ENCODE assay signal across 30 cellular contexts in the genomic region with DNA sequence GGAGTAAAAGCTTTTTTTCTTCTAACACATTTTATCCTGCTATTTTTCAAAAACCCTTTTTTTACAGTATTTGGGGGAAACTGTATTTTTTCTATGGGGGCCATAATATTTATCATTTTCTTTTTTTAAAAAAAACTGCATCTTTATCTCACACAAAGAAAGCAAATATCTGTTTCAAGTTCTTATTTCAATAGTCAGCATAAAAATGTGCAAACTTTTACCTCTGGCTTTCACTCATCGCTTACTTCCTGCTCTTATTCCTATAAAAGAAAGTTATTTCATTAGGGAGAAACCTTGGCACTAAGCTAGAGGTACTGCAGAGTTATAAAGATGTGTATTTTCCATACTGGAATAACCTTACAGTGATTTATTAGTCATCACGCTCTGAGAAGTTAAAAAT.
"Had no signal": no experiment of that assay in that cellular context is flagged by ENCODE, and none has a peak within 500 bp of the region (broad histone marks: within the 10 kb centered on the region; RNA-seq: fewer than 3 reads in every experiment).

No MANE protein-coding gene starts in this region.

- FAIRE-seq: frontal cortex had no signal

- H3K4me1 ChIP-seq: ascending aorta, breast epithelium, colonic mucosa had no signal

- H3K36me3 ChIP-seq: ascending aorta, breast epithelium, cardiac muscle cell, colonic mucosa, WERI-Rb-1 had no signal

- DNase-seq: activated B cell treated with CpG ODN at 0.5 μM for 24 hours; activated CD4-positive, alpha-beta memory T cell treated with anti-CD3 and anti-CD28 coated beads for 36 hours; activated CD4-positive, alpha-beta T cell treated with anti-CD3 and anti-CD28 coated beads for 48 hours; activated CD8-positive, alpha-beta memory T cell treated with anti-CD3 and anti-CD28 coated beads, Interleukin-2, amount 50 U/mL, for 48 hours; activated CD8-positive, alpha-beta T cell treated with anti-CD3 and anti-CD28 coated beads, Interleukin-2, amount 10 ng/mL, durations not matched to agents 7 days and 5 days; activated gamma-delta T cell; activated naive CD4-positive, alpha-beta T cell; activated naive CD4-positive, alpha-beta T cell treated with anti-CD3 and anti-CD28 coated beads, Interleukin-2, amount 10 ng/mL, durations not matched to agents 7 days and 5 days; activated naive CD8-positive, alpha-beta T cell treated with anti-CD3 and anti-CD28 coated beads, Interleukin-2, amount 10 ng/mL, durations not matched to agents 7 days and 5 days; activated T-cell treated with anti-CD3 and anti-CD28 coated beads for 4 hours; activated T-cell treated with anti-CD3 and anti-CD28 coated beads, Interleukin-2, amount 50 U/mL, for 24 hours; activated T-cell treated with anti-CD3 and anti-CD28 coated beads, Interleukin-2, amount 50 U/mL, for 72 hours; central memory CD4-positive, alpha-beta T cell; cerebellar nuclear complex; colonic mucosa; dorsolateral prefrontal cortex; effector memory CD4-positive, alpha-beta T cell; endodermal cell; foreskin fibroblast; head of caudate nucleus; T-helper 17 cell; T1000; WERI-Rb-1 had no signal

- H3K9me3 ChIP-seq: ascending aorta, breast epithelium, colonic mucosa had no signal

- ATAC-seq: activated CD4-positive, CD25-positive, alpha-beta regulatory T cell treated with anti-CD3 and anti-CD28 coated beads, Interleukin-2, amount 50 U/mL, for 24 hours; activated CD8-positive, alpha-beta T cell treated with anti-CD3 and anti-CD28 coated beads, Interleukin-2, amount 10 ng/mL, durations not matched to agents 7 days and 5 days; activated naive CD4-positive, alpha-beta T cell treated with anti-CD3 and anti-CD28 coated beads, Interleukin-2, amount 50 U/mL, for 72 hours; activated T-cell treated with anti-CD3 and anti-CD28 coated beads, Interleukin-2, amount 50 U/mL, for 72 hours; esophagus mucosa; T-helper 17 cell had no signal

- H3K27ac ChIP-seq: ascending aorta, breast epithelium, cardiac muscle cell, colonic mucosa, dorsolateral prefrontal cortex, WERI-Rb-1 had no signal

- H3K27me3 ChIP-seq: ascending aorta, breast epithelium, cardiac muscle cell, colonic mucosa, dorsolateral prefrontal cortex had no signal

- H3K4me3 ChIP-seq: ascending aorta, breast epithelium, cardiac muscle cell, colonic mucosa, dorsolateral prefrontal cortex had no signal
